Comparison of ENCODE assay signal across 1 cellular context in genomic region chr1:148379170-148379500, GRCh38.
TF ChIP-seq lines count a peak whose summit lies in the region.

No MANE protein-coding gene starts in this region.

TF ChIP-seq in H1, 55 proteins besides CTCF, POLR2A, EP300 and RAD21:
- TF ChIP-seq CHD2 (IDR thresholded peaks at IDR 0.05; ENCODE audit: low read length) (no peak), KDM1A (IDR thresholded peaks at IDR 0.05; ENCODE audit: borderline replicate concordance, low read length) (no peak), YY1 (IDR thresholded peaks at IDR 0.05; ENCODE audit: low read depth, low read length) (0 out of 2 replicates have a peak, but pooled peaks have one; percentile 14), ASH2L (IDR thresholded peaks at IDR 0.05; ENCODE audit: low read length) (peak; percentile 36), PHF8 (conservative IDR thresholded peaks at IDR 0.05; ENCODE audit: low read depth, low read length) (0 out of 2 replicates have a peak, but pooled peaks have one; percentile 30), SIRT6 (IDR thresholded peaks at IDR 0.05; ENCODE audit: low read length) (no peak), E2F6 (IDR thresholded peaks at IDR 0.05) (no peak), BCL11A (IDR thresholded peaks at IDR 0.05; ENCODE audit: low read depth in 2 of 2, low read length in 2 of 2) (no peak), KDM4A (IDR thresholded peaks at IDR 0.05; ENCODE audit: low read depth, low read length, severe bottlenecking) (peak; percentile 46), CEBPB (IDR thresholded peaks at IDR 0.05; ENCODE audit: low read depth, low read length) (no peak), EGR1 (IDR thresholded peaks at IDR 0.05; ENCODE audit: borderline replicate concordance, low read depth, low read length) (no peak), CBX8 (IDR thresholded peaks at IDR 0.05; ENCODE audit: borderline replicate concordance, low read depth, low read length) (no peak), TAF1 (IDR thresholded peaks at IDR 0.05; ENCODE audit: low read depth, low read length) (no peak), TCF12 (IDR thresholded peaks at IDR 0.05; ENCODE audit: low read depth, low read length) (no peak)
TF ChIP-seq in H1: peak in this region for 4.
